25 cellular contexts compared by ENCODE assay signal in genomic region chr3:66242788-66243463, GRCh38. TPM values are rescaled to one million over a fixed set of nuclear protein-coding genes. Genes with fewer than 3 reads are reported as not detected.
DNase-seq lines count a peak whose midpoint lies in the region; ATAC-seq, FAIRE-seq and TF ChIP-seq lines count a peak whose summit lies in the region.
"Had no signal": no experiment of that assay in that cellular context is flagged by ENCODE, and none has a peak within 500 bp of the region (broad histone marks: within the 10 kb centered on the region; RNA-seq: fewer than 3 reads in every experiment).

No MANE protein-coding gene starts in this region.

- FAIRE-seq in K562 (lab: Jason Lieb, UNC) (no peak), HTR-8/SVneo (lab: Jason Lieb, UNC) (no peak)
- FAIRE-seq: A204.1, G401.6, GM12892, GM19239, H54 had no signal

- peaks cover 14% of the 10 kb centered on the region for H3K9me3 Mint-ChIP-seq in activated naive CD8-positive, alpha-beta T cell treated with anti-CD3 and anti-CD28 coated beads for 36 hours

- no peaks in the 10 kb centered on the region for H3K27me3 ChIP-seq in GM23248 (replicated peaks; ENCODE audit: insufficient read depth)
- H3K27me3 ChIP-seq in K562 (ENCODE audit: control insufficient read depth in 2 of 2, insufficient read depth in 2 of 2, low read length in 2 of 2): no peaks in the 10 kb centered on the region
- H3K27me3 ChIP-seq in osteoblast (ENCODE audit: insufficient read depth, low read length): no peaks in the 10 kb centered on the region
- H3K27me3 ChIP-seq: BLaER1 had no signal

- H3K27me3 Mint-ChIP-seq in activated naive CD8-positive, alpha-beta T cell treated with anti-CD3 and anti-CD28 coated beads for 36 hours: no peaks in the 10 kb centered on the region
- H3K27me3 Mint-ChIP-seq: B cell; CD4-positive, CD25-positive, alpha-beta regulatory T cell had no signal

- in situ Hi-C loops in GM23248 (cut with MboI): no loop called here
- in situ Hi-C loops in K562 (cut with MboI): no loop called here

- no peak overlapping the region for H3K27ac ChIP-seq in GM23248
- H3K27ac ChIP-seq in K562 (ENCODE audit: extremely low read depth, low read depth, low read length): no peak overlapping the region
- H3K27ac ChIP-seq in osteoblast (ENCODE audit: low read depth, low read length): no peak overlapping the region
- H3K27ac ChIP-seq: 22Rv1, BLaER1, C4-2B had no signal

- H3K4me1 Mint-ChIP-seq in activated naive CD8-positive, alpha-beta T cell treated with anti-CD3 and anti-CD28 coated beads for 36 hours: peaks cover 14% of the 10 kb centered on the region

- H3K4me3 ChIP-seq in GM23248 (no peak overlapping the region), K562 (no peak overlapping the region), osteoblast (ENCODE audit: insufficient read depth, low read length) (no peak overlapping the region), mucosa of descending colon (no peak overlapping the region)
- H3K4me3 ChIP-seq: BLaER1, HAP-1 had no signal

- no peak overlapping the region for H3K4me3 Mint-ChIP-seq in activated naive CD8-positive, alpha-beta T cell treated with anti-CD3 and anti-CD28 coated beads for 36 hours
- H3K4me3 Mint-ChIP-seq: B cell; CD4-positive, CD25-positive, alpha-beta regulatory T cell; CD8-positive, alpha-beta T cell; HFFc6 had no signal

- H3K9me3 ChIP-seq in GM23248 (ENCODE audit: low read depth): no peaks in the 10 kb centered on the region
- no peaks in the 10 kb centered on the region for H3K9me3 ChIP-seq in K562 (replicated peaks; ENCODE audit: control insufficient read depth, insufficient read depth, low read depth, low read length)
- no peaks in the 10 kb centered on the region for H3K9me3 ChIP-seq in osteoblast (ENCODE audit: low read depth, low read length)
- peaks cover 7% of the 10 kb centered on the region for H3K9me3 ChIP-seq in mucosa of descending colon
- H3K9me3 ChIP-seq: HAP-1 had no signal

- TF ChIP-seq CTCF in K562 (IDR thresholded peaks at IDR 0.05 in 2 of 3, conservative IDR thresholded peaks at IDR 0.05 in 1 of 3; ENCODE audit: insufficient read depth in 2 of 3, low read depth in 1 of 3, low read length in 3 of 3): no peak
- no peak for TF ChIP-seq CTCF in osteoblast (IDR thresholded peaks at IDR 0.05; ENCODE audit: extremely low read depth, low read depth, low read length)
- TF ChIP-seq CTCF in mucosa of descending colon (IDR thresholded peaks at IDR 0.05): no peak

- no peaks in the 10 kb centered on the region for H3F3A ChIP-seq in GM23248 (ENCODE audit: insufficient read depth)

- H3K4me1 ChIP-seq in GM23248 (ENCODE audit: insufficient read depth) (no peaks in the 10 kb centered on the region), K562 (replicated peaks in 1 of 2; ENCODE audit: control insufficient read depth in 2 of 2, insufficient read depth in 2 of 2, low read length in 2 of 2) (no peaks in the 10 kb centered on the region), osteoblast (ENCODE audit: insufficient read depth, low read length) (no peaks in the 10 kb centered on the region), mucosa of descending colon (ENCODE audit: low read depth) (no peaks in the 10 kb centered on the region)
- H3K4me1 ChIP-seq: BLaER1, Caco-2, HAP-1 had no signal

- no peak for TF ChIP-seq EP300 in K562 (IDR thresholded peaks at IDR 0.05; ENCODE audit: low read length)

- H3K27ac Mint-ChIP-seq in activated naive CD8-positive, alpha-beta T cell treated with anti-CD3 and anti-CD28 coated beads for 36 hours: no peak overlapping the region
- H3K27ac Mint-ChIP-seq: B cell; CD4-positive, CD25-positive, alpha-beta regulatory T cell; CD8-positive, alpha-beta T cell; HFFc6 had no signal

- no peaks in the 10 kb centered on the region for H3K79me2 ChIP-seq in GM23248 (ENCODE audit: insufficient read depth)
- no peaks in the 10 kb centered on the region for H3K79me2 ChIP-seq in K562 (ENCODE audit: control insufficient read depth, insufficient read depth, low read length)
- no peaks in the 10 kb centered on the region for H3K79me2 ChIP-seq in osteoblast (ENCODE audit: insufficient read depth, low read length)

- H3K9me2 ChIP-seq in GM23248 (ENCODE audit: insufficient read depth): no peaks in the 10 kb centered on the region

- no peak for TF ChIP-seq RAD21 in K562 (CRISPR knock-in tag; conservative IDR thresholded peaks at IDR 0.05 in 1 of 2, IDR thresholded peaks at IDR 0.05 in 1 of 2)

- no TSS peak for BruUV-seq in K562 (replicated peaks; lab: Mats Ljungman, UMichigan)

- no peak overlapping the region for H3K9ac ChIP-seq in GM23248
- H3K9ac ChIP-seq in K562 (ENCODE audit: insufficient read depth in 1 of 2, low read depth in 2 of 2, low read length in 2 of 2): no peak overlapping the region
- H3K9ac ChIP-seq: BLaER1 had no signal

- no peak overlapping the region for H3K4me2 ChIP-seq in GM23248 (ENCODE audit: unreplicated experiment)
- no peak overlapping the region for H3K4me2 ChIP-seq in K562 (ENCODE audit: insufficient read depth, low read length)
- H3K4me2 ChIP-seq in osteoblast (ENCODE audit: insufficient read depth, low read length): no peak overlapping the region
- H3K4me2 ChIP-seq: BLaER1 had no signal

- CTCF ChIA-PET in K562 (lab: Yijun Ruan, JAX; ENCODE audit: low intra/inter-chr PET ratio): no interaction called here

- POLR2A ChIA-PET in K562 (lab: Yijun Ruan, JAX): interaction anchor here (0.5 kb wide), 1 partner anchor 210 kb away, joined by 3 read pairs; no protein-coding TSS in a partner anchor

- DNase-seq in GM23248: peak; percentile 4
- DNase-seq in K562 (ENCODE audit: extremely low read depth in 1 of 4, low spot score in 3 of 4): no peak
- peak; percentile 26 for DNase-seq in inferior parietal cortex (ENCODE audit: extremely low spot score)
- DNase-seq in osteoblast (ENCODE audit: insufficient read length, low spot score, missing footprints): peak; percentile 32
- DNase-seq in HTR-8/SVneo (ENCODE audit: insufficient read length, low spot score): no peak
- no peak for DNase-seq in activated naive CD8-positive, alpha-beta T cell treated with anti-CD3 and anti-CD28 coated beads for 36 hours
- no peak for DNase-seq in mucosa of descending colon
- DNase-seq: Caco-2; CD4-positive, CD25-positive, alpha-beta regulatory T cell; CD8-positive, alpha-beta T cell; DMS153; DND-41; GOT3; HFFc6 had no signal

- no peak for ATAC-seq in K562
- ATAC-seq in GM21717 (IDR thresholded peaks at IDR 0.05; ENCODE audit: unreplicated experiment): no peak
- ATAC-seq in mucosa of descending colon: no peak
- ATAC-seq: CD8-positive, alpha-beta T cell had no signal

- no peak overlapping the region for H2AFZ ChIP-seq in GM23248
- H2AFZ ChIP-seq in K562 (ENCODE audit: low read depth, low read length): no peak overlapping the region
- no peak overlapping the region for H2AFZ ChIP-seq in osteoblast (ENCODE audit: low read length)

- H3K36me3 ChIP-seq in GM23248 (ENCODE audit: low read depth) (0 out of 2 replicates have a peak, but pooled peaks cover 11% of the 10 kb centered on the region), K562 (ENCODE audit: control insufficient read depth, insufficient read depth, low read length) (peaks cover 5% of the 10 kb centered on the region; the same call in 2 of the 3 replicates), osteoblast (ENCODE audit: insufficient read depth, low read length) (no peaks in the 10 kb centered on the region), mucosa of descending colon (ENCODE audit: low read depth) (no peaks in the 10 kb centered on the region)
- H3K36me3 ChIP-seq: HAP-1 had no signal

- 96 to 99% methylated on average over 3 of the region's 3 CpGs for WGBS in GM23248 (ENCODE audit: low coverage in 1 of 2, low lambda C conversion rate in 2 of 2, missing lambda C conversion rate in 2 of 2), 2 experiments
- WGBS in K562 (ENCODE audit: insufficient coverage, low coverage, missing lambda C conversion rate): 95% methylated on average over 3 of the region's 3 CpGs

- H3K36me3 Mint-ChIP-seq in activated naive CD8-positive, alpha-beta T cell treated with anti-CD3 and anti-CD28 coated beads for 36 hours: peaks cover 50% of the 10 kb centered on the region

- H4K20me1 ChIP-seq in GM23248 (ENCODE audit: insufficient read depth) (no peaks in the 10 kb centered on the region), K562 (replicated peaks; ENCODE audit: control insufficient read depth, insufficient read depth, low read length) (no peaks in the 10 kb centered on the region), osteoblast (ENCODE audit: insufficient read depth, low read length) (peaks cover 2% of the 10 kb centered on the region)
- H4K20me1 ChIP-seq: BLaER1 had no signal

- no peaks in the 10 kb centered on the region for H3K9me1 ChIP-seq in K562 (ENCODE audit: control insufficient read depth, insufficient read depth, low read length)

- no peak for TF ChIP-seq POLR2A in K562 (conservative IDR thresholded peaks at IDR 0.05)

- intact Hi-C loops in K562 (cut with micrococcal nuclease): no loop called here
- intact Hi-C loops in mucosa of descending colon (cut with DNase I, micrococcal nuclease): no loop called here

TF ChIP-seq in K562, 482 proteins besides CTCF, POLR2A, EP300 and RAD21 (continues in another document):
- TF ChIP-seq, protein P1, sequence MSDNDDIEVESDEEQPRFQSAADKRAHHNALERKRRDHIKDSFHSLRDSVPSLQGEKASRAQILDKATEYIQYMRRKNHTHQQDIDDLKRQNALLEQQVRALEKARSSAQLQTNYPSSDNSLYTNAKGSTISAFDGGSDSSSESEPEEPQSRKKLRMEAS (CRISPR knock-in tag; IDR thresholded peaks at IDR 0.05): no peak

RNA-seq across cellular contexts. Expression of gene SLC25A26, which starts 22.1 kb away (rescaled TPM):
- total RNA-seq in GM23248 (2014; rRNA removed; shearing (Covaris generic)): 25.2 and 26.9 TPM in 2 replicates
- 25.2 and 30.1 TPM in 2 replicates for polyA plus RNA-seq in GM23248 (2016; fragmentation: Nextera tagmentation; extraction: Ambion mirVana)
- total RNA-seq in K562 (2011; cell fraction: chromatin; rRNA removed; ENCODE audit: low replicate concordance): 8.4 and 8.8 TPM in 2 replicates
- total RNA-seq in K562 (2011; cell fraction: nucleolus; rRNA removed): 6.8 and 9.2 TPM in 2 replicates
- total RNA-seq in K562 (2011; cell fraction: nucleoplasm; rRNA removed): 7.3 and 11.3 TPM in 2 replicates
- 8.8 and 9.7 TPM in 2 replicates for total RNA-seq in K562 (2014; rRNA removed)
- 12.6 and 13.1 TPM in 2 replicates for total RNA-seq in K562 (2014; rRNA removed; fragmentation: Illumina TruSeq; extraction: Trizol)
- total RNA-seq in K562 (2015; rRNA removed; fragmentation: Illumina TruSeq; extraction: Trizol): 6.5 and 7.2 TPM in 2 replicates
- total RNA-seq in K562 (2021): 10.7 and 13.9 TPM in 2 replicates
- polyA plus RNA-seq in K562 (2011; rRNA removed): 16.1 and 16.5 TPM in 2 replicates
- polyA plus RNA-seq in K562 (2011; cell fraction: cytosol; rRNA removed): 10.0 and 19.9 TPM in 2 replicates
- 6.8 and 9.2 TPM in 2 replicates for polyA plus RNA-seq in K562 (2011; cell fraction: nucleus; rRNA removed)
- polyA plus RNA-seq in K562 (2012): 8.2 and 13.2 TPM in 2 replicates
- 7.7 and 8.2 TPM in 2 replicates for polyA plus RNA-seq in K562 (2014; fragmentation: Illumina TruSeq; extraction: Trizol)
- 10 to 100 TPM; 26.1 to 29.1 TPM for polyA plus RNA-seq in K562 (2014; fragmentation: Nextera tagmentation; extraction: Ambion mirVana)
- polyA plus RNA-seq in K562 (2014; rRNA removed): 10.4 and 10.8 TPM in 2 replicates
- 8.5 and 9.7 TPM in 2 replicates for polyA minus RNA-seq in K562 (2011; rRNA and poly(A)+ RNA removed)
- polyA minus RNA-seq in K562 (2011; cell fraction: cytosol; rRNA and poly(A)+ RNA removed): 1.5 and 5.2 TPM in 2 replicates
- polyA minus RNA-seq in K562 (2011; cell fraction: nucleus; rRNA and poly(A)+ RNA removed): 5.1 and 6.4 TPM in 2 replicates
- total RNA-seq in osteoblast: 26.1 and 31.2 TPM in 2 replicates
- total RNA-seq in activated naive CD8-positive, alpha-beta T cell treated with anti-CD3 and anti-CD28 coated beads for 36 hours: 10 to 100 TPM; 24.4 to 25.2 TPM
- total RNA-seq in mucosa of descending colon: 10 to 100 TPM; 15.9 to 25.8 (median 20.2) TPM

Comparison
In these comparisons a context has a peak if more than half of its experiments do, and no peak if none do; other contexts are left out.
1. DNase-seq: peak in GM23248 (single experiment), inferior parietal cortex (single experiment) and osteoblast (single experiment); none in K562 (0 of 4), HTR-8/SVneo (single experiment), activated naive CD8-positive, alpha-beta T cell treated with anti-CD3 and anti-CD28 coated beads for 36 hours (single experiment) and mucosa of descending colon (0 of 3).